20 cellular contexts compared by ENCODE assay signal in the genomic region with DNA sequence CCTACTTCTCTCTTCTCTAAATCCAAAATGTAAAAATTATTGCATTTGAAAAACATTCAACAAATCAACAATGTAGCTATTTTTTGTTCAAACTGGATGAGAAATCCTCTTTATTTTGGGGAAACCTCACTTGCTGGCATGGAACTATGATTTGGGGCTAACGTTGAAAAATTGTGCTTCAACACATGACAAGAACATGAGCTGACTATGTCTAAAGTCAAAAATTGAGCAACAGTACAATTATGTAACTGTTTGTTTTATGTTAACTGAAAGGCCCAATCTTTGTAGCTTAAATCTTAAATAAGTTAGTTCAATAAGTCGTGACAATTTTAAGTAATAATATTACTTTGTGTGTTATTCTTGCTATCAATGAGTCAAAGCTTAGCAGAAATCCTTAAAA.
"Had no signal": no experiment of that assay in that cellular context is flagged by ENCODE, and none has a peak within 500 bp of the region (broad histone marks: within the 10 kb centered on the region; RNA-seq: fewer than 3 reads in every experiment).

No MANE protein-coding gene starts in this region.

- DNase-seq: activated CD4-positive, alpha-beta memory T cell treated with anti-CD3 and anti-CD28 coated beads for 36 hours; activated CD4-positive, alpha-beta T cell treated with anti-CD3 and anti-CD28 coated beads for 36 hours; activated CD8-positive, alpha-beta memory T cell treated with anti-CD3 and anti-CD28 coated beads, Interleukin-2, amount 10 ng/mL, durations not matched to agents 7 days and 5 days; activated T-cell treated with anti-CD3 and anti-CD28 coated beads, Interleukin-2, amount 50 U/mL, for 24 hours; colonic mucosa; effector CD4-positive, alpha-beta T cell; hippocampal formation; kidney glomerular epithelial cell; naive B cell; stimulated activated CD4-positive, alpha-beta T cell treated with anti-CD3 and anti-CD28 coated beads, Interleukin-4, amount 100 ng/mL, for 4 hours; stimulated activated CD8-positive, alpha-beta memory T cell treated with anti-CD3 and anti-CD28 coated beads, Interleukin-4, amount 100 ng/mL, for 48 hours; stimulated activated naive CD4-positive, alpha-beta T cell treated with Interleukin-2 at 50 U/mL for 16 hours; T-helper 17 cell; testis; upper lobe of left lung; WERI-Rb-1 had no signal

- H3K9me3 ChIP-seq: colonic mucosa, testis, upper lobe of left lung had no signal

- H3K4me3 ChIP-seq: colonic mucosa, neural progenitor cell, skin epidermis, testis, upper lobe of left lung had no signal

- H3K4me1 ChIP-seq: colonic mucosa, neural progenitor cell, parathyroid adenoma, testis had no signal

- H3K27ac ChIP-seq: colonic mucosa, neural progenitor cell, parathyroid adenoma, testis, upper lobe of left lung, WERI-Rb-1 had no signal

- H3K36me3 ChIP-seq: colonic mucosa, neural progenitor cell, upper lobe of left lung, WERI-Rb-1 had no signal

- FAIRE-seq: endothelial cell of umbilical vein had no signal

- ATAC-seq: activated CD4-positive, alpha-beta T cell treated with anti-CD3 and anti-CD28 coated beads for 36 hours; activated CD8-positive, alpha-beta memory T cell treated with anti-CD3 and anti-CD28 coated beads, Interleukin-2, amount 10 ng/mL, durations not matched to agents 7 days and 5 days; T-helper 17 cell had no signal

- H3K27me3 ChIP-seq: colonic mucosa, neural progenitor cell, testis, upper lobe of left lung had no signal
